15 cellular contexts compared by ENCODE assay signal in genomic region chr18:8264861-8265411, GRCh38.
DNase-seq lines count a peak whose midpoint lies in the region; ATAC-seq and TF ChIP-seq lines count a peak whose summit lies in the region.
"Had no signal": no experiment of that assay in that cellular context is flagged by ENCODE, and none has a peak within 500 bp of the region (broad histone marks: within the 10 kb centered on the region; RNA-seq: fewer than 3 reads in every experiment).

No MANE protein-coding gene starts in this region.

- no peak for TF ChIP-seq POLR2A in upper lobe of left lung (IDR thresholded peaks at IDR 0.05)

- peaks cover 0 to 11% (median 0%) of the 10 kb centered on the region in 4 donors for H3K36me3 ChIP-seq in upper lobe of left lung
- H3K36me3 ChIP-seq: left lung had no signal

- no peak for TF ChIP-seq CTCF in astrocyte of the spinal cord (IDR thresholded peaks at IDR 0.05; ENCODE audit: low read depth, low read length)
- TF ChIP-seq CTCF in upper lobe of left lung (IDR thresholded peaks at IDR 0.05) = no peak

- H3K27ac ChIP-seq in upper lobe of left lung = no peak overlapping the region
- H3K27ac ChIP-seq: A549, left lung had no signal

- DNase-seq in NCI-H748 (lab: John Stamatoyannopoulos, UW; ENCODE audit: unreplicated experiment) (peak; percentile 13), NCI-H748 treated with DMSO at 0.1 percent for 48 hours (lab: John Stamatoyannopoulos, UW) (no peak), astrocyte of the spinal cord (ENCODE audit: low read depth, low spot score) (peak; percentile 22), left lobe of liver (ENCODE audit: low spot score) (peak; percentile 57), upper lobe of left lung (no peak), NCI-H1092 (lab: John Stamatoyannopoulos, UW) (no peak)
- DNase-seq: activated CD8-positive, alpha-beta memory T cell treated with anti-CD3 and anti-CD28 coated beads, Interleukin-2, amount 50 U/mL, for 48 hours; activated naive CD4-positive, alpha-beta T cell treated with anti-CD3 and anti-CD28 coated beads for 36 hours; Caco-2; left lung; NCI-H187 treated with DMSO at 0.1 percent for 48 hours; right cardiac atrium had no signal

- 70 to 79% methylated on average over 6 of the region's 6 CpGs for WGBS in upper lobe of left lung, 2 donors

- peak; percentile 94 for ATAC-seq in left lobe of liver
- ATAC-seq in upper lobe of left lung (ENCODE audit: low FRiP score in 2 of 2) = peak; percentile 19 to 35
- ATAC-seq in HG02623 (IDR thresholded peaks at IDR 0.05; ENCODE audit: unreplicated experiment) = no peak
- ATAC-seq in GM18867 (IDR thresholded peaks at IDR 0.05; ENCODE audit: unreplicated experiment) = no peak
- ATAC-seq: A549, left lung had no signal

- no peak for TF ChIP-seq EP300 in upper lobe of left lung (IDR thresholded peaks at IDR 0.05)

- H3K4me3 ChIP-seq in astrocyte of the spinal cord (ENCODE audit: low read depth, low read length) (no peak overlapping the region), upper lobe of left lung (no peak overlapping the region)
- H3K4me3 ChIP-seq: A549, left lung had no signal

- in situ Hi-C loops in astrocyte of the spinal cord (cut with HindIII; ENCODE audit: low sequenced_read_pairs) = no loop called here

- H3K27me3 ChIP-seq in upper lobe of left lung = no peaks in the 10 kb centered on the region
- H3K27me3 ChIP-seq: left lung had no signal

- no peaks in the 10 kb centered on the region for H3K4me1 ChIP-seq in upper lobe of left lung
- H3K4me1 ChIP-seq: A549, Caco-2, left lung had no signal

- H3K9me3 ChIP-seq in upper lobe of left lung = no peaks in the 10 kb centered on the region
- H3K9me3 ChIP-seq: A549, Caco-2, left lung had no signal

Comparison
In these comparisons a context has a peak if more than half of its experiments do, and no peak if none do; other contexts are left out.
1. DNase-seq: peak in NCI-H748 (single experiment), astrocyte of the spinal cord (single experiment) and left lobe of liver (single experiment); none in NCI-H748 treated with DMSO at 0.1 percent for 48 hours (single experiment), upper lobe of left lung (0 of 2) and NCI-H1092 (single experiment).
2. ATAC-seq: peak in left lobe of liver (single experiment) and upper lobe of left lung (2 of 2); none in HG02623 (single experiment) and GM18867 (single experiment).